ENCODE assay signal across 18 cellular contexts in the genomic region with DNA sequence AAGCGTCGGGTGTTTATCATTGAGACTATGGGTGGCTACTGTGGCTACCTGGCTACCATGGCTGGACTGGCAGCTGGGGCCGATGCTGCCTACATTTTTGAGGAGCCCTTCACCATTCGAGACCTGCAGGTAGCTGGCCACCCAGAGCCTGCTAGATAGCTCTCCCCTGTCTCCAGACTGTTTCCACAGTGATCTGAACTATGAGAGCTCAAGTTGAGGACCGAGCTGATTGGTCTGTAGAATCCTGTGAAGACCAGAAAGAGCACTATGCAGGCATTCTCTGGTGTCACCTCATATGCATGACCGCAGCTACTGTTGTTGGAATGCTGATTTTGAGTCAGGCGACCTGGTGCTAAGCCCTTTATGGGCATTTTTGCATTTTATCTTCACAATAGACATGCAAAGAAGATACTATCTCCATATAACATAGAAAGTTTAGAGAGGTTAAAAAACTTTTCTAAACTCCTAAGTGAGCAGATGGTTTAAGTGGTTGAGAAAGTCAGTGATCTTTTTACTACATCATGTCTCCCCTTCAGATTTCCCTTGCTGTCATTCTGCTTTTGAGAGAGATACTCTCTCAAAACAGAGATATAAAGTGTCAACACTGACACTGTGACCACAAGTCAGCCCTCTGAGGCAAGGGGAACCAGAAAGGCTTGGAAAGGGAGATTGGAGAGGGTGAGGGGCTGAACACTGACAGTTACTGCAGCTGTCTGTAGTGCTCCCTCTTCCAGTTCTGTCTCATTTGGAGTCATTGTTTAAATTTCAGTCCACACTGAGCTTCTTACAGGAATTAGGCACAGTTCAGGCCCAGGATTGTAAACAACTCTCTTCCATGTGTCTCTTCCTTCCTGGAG. TPM values are rescaled to one million over a fixed set of nuclear protein-coding genes. Genes with fewer than 3 reads are reported as not detected.
"Had no signal": no experiment of that assay in that cellular context is flagged by ENCODE, and none has a peak within 500 bp of the region (broad histone marks: within the 10 kb centered on the region; RNA-seq: fewer than 3 reads in every experiment).

No MANE protein-coding gene starts in this region.

- H3K27me3 ChIP-seq: ascending aorta, heart left ventricle, suprapubic skin, upper lobe of left lung had no signal

- H3K27ac ChIP-seq: ascending aorta, suprapubic skin, upper lobe of left lung had no signal

- H3K9me3 Mint-ChIP-seq: activated naive CD8-positive, alpha-beta T cell treated with anti-CD3 and anti-CD28 coated beads, Interleukin-2, amount 50 U/mL, for 24 hours; natural killer cell treated with Interleukin-12 subunit alpha and Interleukin-12 subunit beta and Interleukin-15 and Interleukin-18, amount 100 ng/mL, for 72 hours had no signal

- H3K9me3 ChIP-seq: ascending aorta, heart left ventricle, mucosa of descending colon, suprapubic skin, upper lobe of left lung had no signal

- H3K4me1 Mint-ChIP-seq: activated naive CD8-positive, alpha-beta T cell treated with anti-CD3 and anti-CD28 coated beads, Interleukin-2, amount 50 U/mL, for 24 hours; T-helper 17 cell had no signal

- DNase-seq: activated CD4-positive, CD25-positive, alpha-beta regulatory T cell; activated naive CD8-positive, alpha-beta T cell treated with anti-CD3 and anti-CD28 coated beads, Interleukin-2, amount 50 U/mL, for 24 hours; activated T-cell treated with anti-CD3 and anti-CD28 coated beads, Interleukin-2, amount 50 U/mL, for 48 hours; foreskin melanocyte; heart left ventricle; left colon; mucosa of descending colon; occipital lobe; stimulated activated CD4-positive, alpha-beta T cell treated with anti-CD3 and anti-CD28 coated beads, Interleukin-2, amount 100 ng/mL, for 24 hours; stimulated activated naive CD8-positive, alpha-beta T cell treated with anti-CD3 and anti-CD28 coated beads, Interleukin-15, Interleukin-2, amounts not matched to agents 100 U/mL and 50 U/mL, for 24 hours; T-helper 17 cell; upper lobe of left lung had no signal

- H3K4me3 Mint-ChIP-seq: activated naive CD8-positive, alpha-beta T cell treated with anti-CD3 and anti-CD28 coated beads, Interleukin-2, amount 50 U/mL, for 24 hours; natural killer cell treated with Interleukin-12 subunit alpha and Interleukin-12 subunit beta and Interleukin-15 and Interleukin-18, amount 100 ng/mL, for 72 hours; T-helper 17 cell had no signal

- H3K27me3 Mint-ChIP-seq: activated naive CD8-positive, alpha-beta T cell treated with anti-CD3 and anti-CD28 coated beads, Interleukin-2, amount 50 U/mL, for 24 hours; natural killer cell treated with Interleukin-12 subunit alpha and Interleukin-12 subunit beta and Interleukin-15 and Interleukin-18, amount 100 ng/mL, for 72 hours; T-helper 17 cell had no signal

- H3K27ac Mint-ChIP-seq: activated naive CD8-positive, alpha-beta T cell treated with anti-CD3 and anti-CD28 coated beads, Interleukin-2, amount 50 U/mL, for 24 hours; T-helper 17 cell had no signal

- H3K4me1 ChIP-seq: ascending aorta, suprapubic skin, upper lobe of left lung had no signal

- H3K4me3 ChIP-seq: ascending aorta, heart left ventricle, mucosa of descending colon, suprapubic skin, upper lobe of left lung had no signal

- ATAC-seq: activated naive CD8-positive, alpha-beta T cell treated with anti-CD3 and anti-CD28 coated beads, Interleukin-2, amount 50 U/mL, for 24 hours; heart left ventricle; left colon; mucosa of descending colon; natural killer cell treated with Interleukin-12 subunit alpha and Interleukin-12 subunit beta and Interleukin-15 and Interleukin-18, amount 100 ng/mL, for 72 hours; sciatic nerve; SK-N-SH treated with all-trans-retinoic acid at 6 μM for 48 hours; stimulated activated naive CD8-positive, alpha-beta T cell treated with anti-CD3 and anti-CD28 coated beads, Interleukin-15, Interleukin-2, amounts not matched to agents 100 U/mL and 50 U/mL, for 24 hours; T-helper 17 cell had no signal

RNA-seq across cellular contexts. Expression of gene CCDC184, which starts 40.4 kb away (rescaled TPM):
- total RNA-seq: lung microvascular endothelial cell had no signal
